Comparison of ENCODE assay signal across 2 cellular contexts in the genomic region with DNA sequence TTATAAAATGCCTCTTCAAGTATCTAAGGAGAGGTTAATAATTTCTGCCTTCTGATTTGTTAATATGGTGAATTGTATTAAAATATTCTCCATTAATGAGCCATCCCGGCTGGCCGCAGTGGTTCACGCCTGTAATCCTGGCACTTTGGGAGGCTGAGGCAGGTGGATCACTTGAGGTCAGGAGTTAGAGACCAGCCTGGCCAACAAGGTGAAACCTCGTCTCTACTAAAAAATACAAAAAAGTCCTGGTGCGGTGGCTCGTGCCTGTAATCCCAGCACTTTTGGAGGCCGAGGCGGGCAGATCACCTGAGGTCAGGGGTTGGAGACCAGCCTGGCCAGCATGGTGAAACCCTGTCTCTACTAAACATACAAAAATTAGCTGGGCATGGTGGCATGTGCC. TPM values are rescaled to one million over a fixed set of nuclear protein-coding genes. Genes with fewer than 3 reads are reported as not detected.
"Had no signal": no experiment of that assay in that cellular context is flagged by ENCODE, and none has a peak within 500 bp of the region (broad histone marks: within the 10 kb centered on the region; RNA-seq: fewer than 3 reads in every experiment).

No MANE protein-coding gene starts in this region.

RNA-seq across cellular contexts. Expression of gene GPR132, which starts 44.0 kb away (rescaled TPM):
- total RNA-seq: M059J, SJSA1 had no signal
